In the genomic region with DNA sequence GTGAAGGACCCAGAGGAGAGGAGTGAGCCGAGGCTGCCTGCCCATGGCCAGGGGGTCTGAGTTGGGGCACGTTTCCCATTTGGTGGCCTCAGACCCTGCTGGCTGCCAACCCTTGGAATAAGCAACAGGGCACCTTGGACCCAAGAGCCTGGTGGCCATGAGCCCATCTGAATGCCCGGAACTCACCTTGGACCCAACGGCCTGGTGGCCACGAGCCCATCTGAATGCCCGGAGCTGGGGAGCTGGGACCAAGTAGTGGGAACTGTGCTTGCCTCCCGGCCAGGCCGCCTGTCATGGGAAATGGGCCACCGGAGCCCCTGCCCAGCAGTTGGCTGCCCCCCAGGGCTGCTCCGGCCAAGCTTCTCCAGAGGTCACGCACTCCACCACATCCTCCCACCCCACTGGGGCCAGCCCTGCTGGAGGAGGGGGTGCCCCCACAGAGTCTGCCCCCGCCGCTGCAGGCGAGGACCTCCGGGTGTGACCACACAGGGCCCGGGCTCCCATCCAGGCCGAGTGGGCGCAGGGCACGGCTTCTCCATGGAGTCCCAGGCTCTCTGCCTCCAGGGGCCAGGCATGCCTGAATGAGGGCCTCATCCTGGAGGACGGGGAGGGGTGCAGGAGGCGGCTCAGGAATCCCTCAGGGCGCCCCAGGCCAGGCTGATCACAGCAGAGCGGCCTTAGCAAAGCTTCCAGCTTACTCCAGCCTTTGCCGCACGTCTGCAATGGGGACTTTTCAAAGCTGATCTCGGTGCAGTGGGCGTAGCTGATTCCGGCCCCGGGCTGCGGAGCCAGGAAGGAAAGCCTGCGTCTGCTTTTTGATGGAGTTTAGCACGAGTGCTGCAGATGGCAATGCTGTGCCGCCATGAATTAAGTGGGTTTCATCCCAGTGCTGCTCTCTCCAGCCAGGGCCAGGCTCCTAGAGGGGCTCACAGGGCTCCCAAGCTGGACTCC, we compare ENCODE assay signal across 1 cellular context.
TF ChIP-seq lines count a peak whose summit lies in the region.

No MANE protein-coding gene starts in this region.

TF ChIP-seq in liver, 16 proteins besides CTCF, POLR2A, EP300 and RAD21 (continued from another document):
- TF ChIP-seq, protein P1, sequence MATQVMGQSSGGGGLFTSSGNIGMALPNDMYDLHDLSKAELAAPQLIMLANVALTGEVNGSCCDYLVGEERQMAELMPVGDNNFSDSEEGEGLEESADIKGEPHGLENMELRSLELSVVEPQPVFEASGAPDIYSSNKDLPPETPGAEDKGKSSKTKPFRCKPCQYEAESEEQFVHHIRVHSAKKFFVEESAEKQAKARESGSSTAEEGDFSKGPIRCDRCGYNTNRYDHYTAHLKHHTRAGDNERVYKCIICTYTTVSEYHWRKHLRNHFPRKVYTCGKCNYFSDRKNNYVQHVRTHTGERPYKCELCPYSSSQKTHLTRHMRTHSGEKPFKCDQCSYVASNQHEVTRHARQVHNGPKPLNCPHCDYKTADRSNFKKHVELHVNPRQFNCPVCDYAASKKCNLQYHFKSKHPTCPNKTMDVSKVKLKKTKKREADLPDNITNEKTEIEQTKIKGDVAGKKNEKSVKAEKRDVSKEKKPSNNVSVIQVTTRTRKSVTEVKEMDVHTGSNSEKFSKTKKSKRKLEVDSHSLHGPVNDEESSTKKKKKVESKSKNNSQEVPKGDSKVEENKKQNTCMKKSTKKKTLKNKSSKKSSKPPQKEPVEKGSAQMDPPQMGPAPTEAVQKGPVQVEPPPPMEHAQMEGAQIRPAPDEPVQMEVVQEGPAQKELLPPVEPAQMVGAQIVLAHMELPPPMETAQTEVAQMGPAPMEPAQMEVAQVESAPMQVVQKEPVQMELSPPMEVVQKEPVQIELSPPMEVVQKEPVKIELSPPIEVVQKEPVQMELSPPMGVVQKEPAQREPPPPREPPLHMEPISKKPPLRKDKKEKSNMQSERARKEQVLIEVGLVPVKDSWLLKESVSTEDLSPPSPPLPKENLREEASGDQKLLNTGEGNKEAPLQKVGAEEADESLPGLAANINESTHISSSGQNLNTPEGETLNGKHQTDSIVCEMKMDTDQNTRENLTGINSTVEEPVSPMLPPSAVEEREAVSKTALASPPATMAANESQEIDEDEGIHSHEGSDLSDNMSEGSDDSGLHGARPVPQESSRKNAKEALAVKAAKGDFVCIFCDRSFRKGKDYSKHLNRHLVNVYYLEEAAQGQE (IDR thresholded peaks at IDR 0.05), result peak; percentile 30
